Comparison of ENCODE assay signal across 13 cellular contexts in genomic region chr1:161074676-161075368, GRCh38. TPM values are rescaled to one million over a fixed set of nuclear protein-coding genes. Genes with fewer than 3 reads are reported as not detected.
DNase-seq lines count a peak whose midpoint lies in the region; ATAC-seq and TF ChIP-seq lines count a peak whose summit lies in the region.
"Had no signal": no experiment of that assay in that cellular context is flagged by ENCODE, and none has a peak within 500 bp of the region (broad histone marks: within the 10 kb centered on the region; RNA-seq: fewer than 3 reads in every experiment).

No MANE protein-coding gene starts in this region.

- ATAC-seq in IMR-90 (ENCODE audit: low read depth) (no peak), WTC11 (no peak)
- ATAC-seq: activated T-cell treated with anti-CD3 and anti-CD28 coated beads, Interleukin-2, amount 50 U/mL, for 72 hours; gastroesophageal sphincter; right cardiac atrium had no signal

- no peak for TF ChIP-seq RAD21 in IMR-90 (IDR thresholded peaks at IDR 0.05; ENCODE audit: low read length)

- no peak overlapping the region for H3K14ac ChIP-seq in IMR-90 (replicated peaks; ENCODE audit: low read depth, low read length)
- peak overlapping the region; percentile 92 for H3K14ac ChIP-seq in neuronal stem cell (ENCODE audit: low read length)

- H2AK9ac ChIP-seq in IMR-90 (replicated peaks; ENCODE audit: low read depth, low read length, poor library complexity): peak overlapping the region; percentile 82

- no peaks in the 10 kb centered on the region for H3K27me3 Mint-ChIP-seq in WTC11 (ENCODE audit: low read depth)
- H3K27me3 Mint-ChIP-seq: CD4-positive, alpha-beta T cell; naive B cell had no signal

- no peak overlapping the region for H3K18ac ChIP-seq in IMR-90 (ENCODE audit: low read depth, low read length)
- peak overlapping the region; percentile 38 for H3K18ac ChIP-seq in neuronal stem cell (ENCODE audit: low read length)

- in situ Hi-C loops in IMR-90 (cut with MboI; ENCODE audit: low sequenced_read_pairs): no loop called here

- DNase-seq in IMR-90 (no peak), WTC11 (ENCODE audit: low spot score) (no peak), neuronal stem cell (ENCODE audit: low spot score) (no peak), OCI-LY7 (ENCODE audit: low spot score) (no peak)
- DNase-seq in stimulated activated CD4-positive, alpha-beta T cell treated with anti-CD3 and anti-CD28 coated beads, Interleukin-4, amount 100 ng/mL, for 1 hour: no peak
- DNase-seq: activated T-cell treated with anti-CD3 and anti-CD28 coated beads, Interleukin-2, amount 50 U/mL, for 72 hours; CD4-positive, alpha-beta T cell; kidney glomerular epithelial cell; naive B cell; NCI-H1436; right cardiac atrium had no signal

- H4K91ac ChIP-seq in IMR-90 (ENCODE audit: insufficient read depth, low read depth, low read length) (no peak overlapping the region), neuronal stem cell (ENCODE audit: low read depth, low read length, poor library complexity) (no peak overlapping the region)

- peaks cover 7% of the 10 kb centered on the region for H3K4me1 Mint-ChIP-seq in WTC11

- H3K4me2 ChIP-seq in IMR-90 (ENCODE audit: low read depth, low read length): no peak overlapping the region
- H3K4me2 ChIP-seq in neuronal stem cell (ENCODE audit: insufficient read depth, low read length, poor library complexity, severe bottlenecking): no peak overlapping the region
- no peak overlapping the region for H3K4me2 ChIP-seq in OCI-LY7 (ENCODE audit: low read length)

- H2BK5ac ChIP-seq in IMR-90 (ENCODE audit: low read depth, low read length, poor library complexity, severe bottlenecking): no peak overlapping the region
- H2BK5ac ChIP-seq in neuronal stem cell (ENCODE audit: low read length): peak overlapping the region; percentile 11

- H4K20me1 ChIP-seq in IMR-90 (ENCODE audit: insufficient read depth, low read length): no peaks in the 10 kb centered on the region; the same call in none of the 2 replicates
- H4K20me1 ChIP-seq in OCI-LY7 (ENCODE audit: insufficient read depth, low read length): no peaks in the 10 kb centered on the region

- H3K4me3 ChIP-seq in IMR-90 (ENCODE audit: insufficient read depth, low read depth, low read length) (no peak overlapping the region), neuronal stem cell (ENCODE audit: low read length in 2 of 2) (peak overlapping the region in 1 of 2 donors; percentile 17), OCI-LY7 (ENCODE audit: low read depth, low read length, poor library complexity, severe bottlenecking) (no peak overlapping the region)
- H3K4me3 ChIP-seq: gastroesophageal sphincter had no signal

- no CpG with 5 or more reads among the region's 12 CpGs for WGBS in IMR-90 (ENCODE audit: extremely low coverage in 2 of 2, insufficient read length in 1 of 2), 2 experiments
- WGBS in neuronal stem cell (ENCODE audit: extremely low coverage in 2 of 2, insufficient read length in 2 of 2, insufficient replicate concordance in 1 of 2), 2 donors: no CpG with 5 or more reads among the region's 12 CpGs

- no peak overlapping the region for H4K5ac ChIP-seq in IMR-90 (ENCODE audit: low read depth, low read length)

- TF ChIP-seq CTCF in IMR-90 (conservative IDR thresholded peaks at IDR 0.05; ENCODE audit: low read depth, low read length): no peak
- TF ChIP-seq CTCF in WTC11 (IDR thresholded peaks at IDR 0.05): no peak
- TF ChIP-seq CTCF in OCI-LY7 (conservative IDR thresholded peaks at IDR 0.05; ENCODE audit: low read length): no peak

- no peaks in the 10 kb centered on the region for H3K9me3 ChIP-seq in IMR-90 (ENCODE audit: control insufficient read depth, insufficient read depth, low read length)
- peaks cover 0 to 5% of the 10 kb centered on the region in 2 donors for H3K9me3 ChIP-seq in neuronal stem cell (replicated peaks in 1 of 2; ENCODE audit: control insufficient read depth in 2 of 2, insufficient read depth in 1 of 2, low read depth in 1 of 2, low read length in 2 of 2)
- no peaks in the 10 kb centered on the region for H3K9me3 ChIP-seq in OCI-LY7 (ENCODE audit: low read length)
- H3K9me3 ChIP-seq: gastroesophageal sphincter had no signal

- POLR2A ChIA-PET in IMR-90 (lab: Charles Lee; ENCODE audit: unreplicated experiment) (no interaction called here), WTC11 (lab: Charles Lee) (no interaction called here), OCI-LY7 (lab: Charles Lee) (no interaction called here)

- H3K36me3 ChIP-seq in IMR-90 (ENCODE audit: control insufficient read depth, insufficient read depth, low read length) (no peaks in the 10 kb centered on the region), neuronal stem cell (replicated peaks in 1 of 2; ENCODE audit: control insufficient read depth in 2 of 2, insufficient read depth in 2 of 2, low read length in 2 of 2) (no peaks in the 10 kb centered on the region), OCI-LY7 (ENCODE audit: insufficient read depth, low read length) (no peaks in the 10 kb centered on the region)
- H3K36me3 ChIP-seq: gastroesophageal sphincter had no signal

- H2AK5ac ChIP-seq in IMR-90 (ENCODE audit: low read depth, low read length): peak overlapping the region; percentile 39; the same call in 1 of the 2 replicates
- H2AK5ac ChIP-seq in neuronal stem cell (ENCODE audit: low read depth, low read length): peak overlapping the region; percentile 89

- no peaks in the 10 kb centered on the region for H3K36me3 Mint-ChIP-seq in WTC11
- H3K36me3 Mint-ChIP-seq: naive B cell had no signal

- H3K9me3 Mint-ChIP-seq in WTC11: no peaks in the 10 kb centered on the region
- H3K9me3 Mint-ChIP-seq: activated T-cell treated with anti-CD3 and anti-CD28 coated beads, Interleukin-2, amount 50 U/mL, for 72 hours; CD4-positive, alpha-beta T cell; naive B cell had no signal

- H3K9me1 ChIP-seq in IMR-90 (ENCODE audit: insufficient read depth, low read length): no peaks in the 10 kb centered on the region

- H3K27ac Mint-ChIP-seq in WTC11: peak overlapping the region; percentile 60; the same call in 1 of the 2 replicates
- H3K27ac Mint-ChIP-seq: activated T-cell treated with anti-CD3 and anti-CD28 coated beads, Interleukin-2, amount 50 U/mL, for 72 hours; CD4-positive, alpha-beta T cell had no signal

- dilution Hi-C loops in IMR-90 (cut with HindIII; ENCODE audit: low sequenced_read_pairs, unreplicated experiment): no loop called here

- H3K4me3 Mint-ChIP-seq in WTC11: no peak overlapping the region
- H3K4me3 Mint-ChIP-seq: activated T-cell treated with anti-CD3 and anti-CD28 coated beads, Interleukin-2, amount 50 U/mL, for 72 hours; CD4-positive, alpha-beta T cell; naive B cell had no signal

- no peak for TF ChIP-seq POLR2A in IMR-90 (IDR thresholded peaks at IDR 0.05; ENCODE audit: low read depth, low read length)

- H3K9ac ChIP-seq in IMR-90 (ENCODE audit: low read depth, low read length): no peak overlapping the region
- H3K9ac ChIP-seq in neuronal stem cell (ENCODE audit: low read depth, low read length, poor library complexity): no peak overlapping the region

- H3K4ac ChIP-seq in IMR-90 (ENCODE audit: low read depth, low read length): no peak overlapping the region
- peak overlapping the region; percentile 27 for H3K4ac ChIP-seq in neuronal stem cell (ENCODE audit: low read length)

- H3K9me2 ChIP-seq in OCI-LY7 (ENCODE audit: insufficient read depth, low read length): no peaks in the 10 kb centered on the region

- H2BK12ac ChIP-seq in neuronal stem cell (ENCODE audit: low read length): peak overlapping the region; percentile 63

- H2BK15ac ChIP-seq in IMR-90 (ENCODE audit: low read depth, low read length) (no peak overlapping the region), neuronal stem cell (ENCODE audit: low read length) (no peak overlapping the region)

- H3K27ac ChIP-seq in IMR-90 (ENCODE audit: insufficient read depth, low read length) (no peak overlapping the region), neuronal stem cell (replicated peaks; ENCODE audit: low read length) (no peak overlapping the region), OCI-LY7 (ENCODE audit: low read depth, low read length, poor library complexity, severe bottlenecking) (no peak overlapping the region)
- H3K27ac ChIP-seq: gastroesophageal sphincter had no signal

- intact Hi-C loops in IMR-90 (cut with micrococcal nuclease): no loop called here
- intact Hi-C loops in OCI-LY7 (cut with micrococcal nuclease; ENCODE audit: unreplicated experiment): no loop called here

- H2AFZ ChIP-seq in IMR-90 (replicated peaks; ENCODE audit: low read length, poor library complexity) (no peak overlapping the region), neuronal stem cell (ENCODE audit: low read length) (no peak overlapping the region), OCI-LY7 (ENCODE audit: low read length) (no peak overlapping the region)

- no TSS peak for BruUV-seq in IMR-90 (replicated peaks; lab: Mats Ljungman, UMichigan)
- BruUV-seq in OCI-LY7 (replicated peaks; lab: Mats Ljungman, UMichigan): no TSS peak

- H3K23ac ChIP-seq in IMR-90 (ENCODE audit: low read depth, low read length) (no peak overlapping the region), neuronal stem cell (ENCODE audit: low read depth, low read length, poor library complexity) (no peak overlapping the region)

- H3K4me1 ChIP-seq in IMR-90 (ENCODE audit: control insufficient read depth, insufficient read depth, low read length) (no peaks in the 10 kb centered on the region), neuronal stem cell (ENCODE audit: control insufficient read depth in 2 of 2, insufficient read depth in 1 of 2, low read depth in 1 of 2, low read length in 2 of 2) (peaks cover 4 to 22% of the 10 kb centered on the region in 2 donors), OCI-LY7 (ENCODE audit: insufficient read depth, low read length, poor library complexity, severe bottlenecking) (peaks cover 14% of the 10 kb centered on the region)
- H3K4me1 ChIP-seq: gastroesophageal sphincter had no signal

- H3K79me1 ChIP-seq in IMR-90 (ENCODE audit: low read depth in 1 of 2, low read length in 2 of 2) (no peaks in the 10 kb centered on the region), neuronal stem cell (ENCODE audit: low read depth, low read length) (no peaks in the 10 kb centered on the region)

- CTCF ChIA-PET in IMR-90 (lab: Yijun Ruan, JAX): no interaction called here
- CTCF ChIA-PET in WTC11 (lab: Charles Lee): no interaction called here
- CTCF ChIA-PET in OCI-LY7 (lab: Charles Lee; ENCODE audit: unreplicated experiment): no interaction called here

- no peaks in the 10 kb centered on the region for H3K79me2 ChIP-seq in OCI-LY7 (ENCODE audit: insufficient read depth, low read depth, low read length)

- H4K8ac ChIP-seq in IMR-90 (ENCODE audit: low read depth in 2 of 2, low read length in 2 of 2): no peak overlapping the region
- H4K8ac ChIP-seq in neuronal stem cell (ENCODE audit: low read depth, low read length): no peak overlapping the region

- H3K27me3 ChIP-seq in IMR-90 (ENCODE audit: control insufficient read depth, insufficient read depth, low read length) (no peaks in the 10 kb centered on the region), neuronal stem cell (ENCODE audit: control insufficient read depth in 3 of 3, insufficient read depth in 3 of 3, low read depth in 1 of 3, low read length in 3 of 3) (peaks cover 0 to 4% (median 0%) of the 10 kb centered on the region in 3 experiments)

- no peak overlapping the region for H3K56ac ChIP-seq in IMR-90 (ENCODE audit: extremely low read depth, insufficient read depth, low read length)

- H2BK120ac ChIP-seq in IMR-90 (ENCODE audit: low read depth, low read length): no peak overlapping the region
- H2BK120ac ChIP-seq in neuronal stem cell (ENCODE audit: low read depth, low read length): no peak overlapping the region

- H2BK20ac ChIP-seq in IMR-90 (ENCODE audit: low read depth, low read length): no peak overlapping the region

RNA-seq across cellular contexts. Expression of gene ARHGAP30, which starts 5.1 kb away (rescaled TPM):
- total RNA-seq in IMR-90 (2012; rRNA removed) (not detected in 2 replicates), WTC11 (2021) (0.39 to 0.92 TPM (median 0.52 TPM) in 3 replicates), OCI-LY7 (2022) (86.7 and 101 TPM in 2 replicates)
- polyA plus RNA-seq in IMR-90 (2012; rRNA removed): 0.02 and 0.03 TPM in 2 replicates
- not detected in 2 replicates for polyA plus RNA-seq in IMR-90 (2012; cell fraction: cytosol; rRNA removed)
- polyA plus RNA-seq in IMR-90 (2012; cell fraction: nucleus; rRNA removed; ENCODE audit: low replicate concordance): 0.05 TPM in 1 of 2 replicates, not detected in the other
- polyA plus RNA-seq in neuronal stem cell (2013, experiment 1 of 2): 0.11 TPM
- 0.04 TPM for polyA plus RNA-seq in neuronal stem cell (2013, experiment 2 of 2)
- total RNA-seq in OCI-LY7 (2014; rRNA removed; shearing (Covaris generic)): 56.2 and 62.9 TPM in 2 replicates

RNA-seq across cellular contexts. Expression of gene NECTIN4, which starts 14.5 kb away (rescaled TPM):
- total RNA-seq in IMR-90 (2012; rRNA removed) (under 0.01 and 0.18 TPM in 2 replicates), WTC11 (2021) (0.46 to 1.7 TPM (median 0.48 TPM) in 3 replicates), OCI-LY7 (2022) (not detected in 2 replicates)
- 0.13 and 0.24 TPM in 2 replicates for polyA plus RNA-seq in IMR-90 (2012; rRNA removed)
- polyA plus RNA-seq in IMR-90 (2012; cell fraction: cytosol; rRNA removed): 0.02 and 0.20 TPM in 2 replicates
- polyA plus RNA-seq in IMR-90 (2012; cell fraction: nucleus; rRNA removed; ENCODE audit: low replicate concordance): 0.18 and 0.58 TPM in 2 replicates
- polyA plus RNA-seq in neuronal stem cell (2013, experiment 1 of 2): 0.13 TPM
- polyA plus RNA-seq in neuronal stem cell (2013, experiment 2 of 2): 0.10 TPM
- total RNA-seq in OCI-LY7 (2014; rRNA removed; shearing (Covaris generic)): not detected in 2 replicates
- total RNA-seq: right cardiac atrium had no signal

RNA-seq across cellular contexts. Expression of gene KLHDC9, which starts 23.3 kb away (rescaled TPM):
- total RNA-seq in IMR-90 (2012; rRNA removed) (0.18 TPM in 1 of 2 replicates, not detected in the other), WTC11 (2021) (5.8 to 8.7 TPM (median 8.7 TPM) in 3 replicates), OCI-LY7 (2022) (1.3 and 3.0 TPM in 2 replicates)
- 0.70 and 1.1 TPM in 2 replicates for polyA plus RNA-seq in IMR-90 (2012; rRNA removed)
- polyA plus RNA-seq in IMR-90 (2012; cell fraction: cytosol; rRNA removed): 0.51 and 1.1 TPM in 2 replicates
- polyA plus RNA-seq in IMR-90 (2012; cell fraction: nucleus; rRNA removed; ENCODE audit: low replicate concordance): 3.0 and 3.3 TPM in 2 replicates
- polyA plus RNA-seq in neuronal stem cell (2013, experiment 1 of 2): 13.3 TPM
- polyA plus RNA-seq in neuronal stem cell (2013, experiment 2 of 2): 11.5 TPM
- total RNA-seq in OCI-LY7 (2014; rRNA removed; shearing (Covaris generic)): 0.95 and 2.7 TPM in 2 replicates

RNA-seq across cellular contexts. Expression of gene USF1, which starts 29.0 kb away (rescaled TPM):
- total RNA-seq in IMR-90 (2012; rRNA removed): 62.2 and 78.9 TPM in 2 replicates
- 34.6 and 37.1 TPM in 2 replicates for polyA plus RNA-seq in IMR-90 (2012; rRNA removed)
- polyA plus RNA-seq in IMR-90 (2012; cell fraction: cytosol; rRNA removed): 14.0 and 18.6 TPM in 2 replicates
- 122 and 130 TPM in 2 replicates for polyA plus RNA-seq in IMR-90 (2012; cell fraction: nucleus; rRNA removed; ENCODE audit: low replicate concordance)
- total RNA-seq in WTC11 (2021): 55.9 to 65.6 TPM (median 57.8 TPM) in 3 replicates
- polyA plus RNA-seq in neuronal stem cell (2013, experiment 1 of 2): 37.4 TPM
- 35.9 TPM for polyA plus RNA-seq in neuronal stem cell (2013, experiment 2 of 2)
- total RNA-seq in OCI-LY7 (2014; rRNA removed; shearing (Covaris generic)): 83.1 and 97.5 TPM in 2 replicates
- total RNA-seq in OCI-LY7 (2022): 57.6 and 60.9 TPM in 2 replicates

RNA-seq across cellular contexts. Expression of gene TSTD1, which starts 36.1 kb away (rescaled TPM):
- total RNA-seq in IMR-90 (2012; rRNA removed) (not detected in 2 replicates), WTC11 (2021) (74.5 to 107 TPM (median 100 TPM) in 3 replicates), OCI-LY7 (2022) (73.4 and 89.2 TPM in 2 replicates)
- polyA plus RNA-seq in IMR-90 (2012; rRNA removed): 0.21 TPM in 1 of 2 replicates, not detected in the other
- 0.49 TPM in 1 of 2 replicates, not detected in the other for polyA plus RNA-seq in IMR-90 (2012; cell fraction: cytosol; rRNA removed)
- polyA plus RNA-seq in IMR-90 (2012; cell fraction: nucleus; rRNA removed; ENCODE audit: low replicate concordance): 0.25 and 0.46 TPM in 2 replicates
- polyA plus RNA-seq in neuronal stem cell (2013, experiment 1 of 2): 49.5 TPM
- 50.2 TPM for polyA plus RNA-seq in neuronal stem cell (2013, experiment 2 of 2)
- total RNA-seq in OCI-LY7 (2014; rRNA removed; shearing (Covaris generic)): 164 and 206 TPM in 2 replicates
- total RNA-seq: HT1080 had no signal

Comparison
In these comparisons a context has a peak if more than half of its experiments do, and no peak if none do; other contexts are left out.
1. RNA of gene ARHGAP30, which starts 5.1 kb away (total RNA-seq): 56.2 to 101 TPM in OCI-LY7; 0.39 to 0.92 TPM in WTC11 and not detected in IMR-90; every median in the first group is over 10 times any median in the second.